8 cellular contexts compared by ENCODE assay signal in genomic region chr17:74212913-74213791, GRCh38. TPM values are rescaled to one million over a fixed set of nuclear protein-coding genes. Genes with fewer than 3 reads are reported as not detected.
DNase-seq lines count a peak whose midpoint lies in the region; ATAC-seq and TF ChIP-seq lines count a peak whose summit lies in the region.

Gene TTYH2 (plus strand): TSS chr17:74213571. CDS start chr17:74213588, 17 bp downstream.

- H3K9me3 ChIP-seq in HUES6 (ENCODE audit: control insufficient read depth, insufficient read depth, low read depth, low read length) (no peaks in the 10 kb centered on the region), PC-3 (ENCODE audit: low read length) (no peaks in the 10 kb centered on the region), mucosa of stomach (ENCODE audit: control insufficient read depth, low read length) (no peaks in the 10 kb centered on the region)

- H3F3A ChIP-seq in PC-3 (ENCODE audit: low read length, unreplicated experiment): peaks cover 20% of the 10 kb centered on the region

- intact Hi-C loops in PC-3 (cut with micrococcal nuclease): loop anchor here (5.0 kb wide), 3 partner anchors 69 to 219 kb away; partner anchors contain the start of genes BTBD17 and GPRC5C

- H2AFZ ChIP-seq in PC-3 (ENCODE audit: low read length): peak within 1 kb of the TSS; percentile 85

- POLR2A ChIA-PET in PC-3 (lab: Charles Lee; ENCODE audit: unreplicated experiment): interaction anchor here (0.5 to 0.6 kb wide), 2 partner anchors 356 to 1156 kb away, joined by 3 read pairs; no protein-coding TSS in a partner anchor

- H4K20me1 ChIP-seq in PC-3 (ENCODE audit: low read length): peaks cover 24% of the 10 kb centered on the region

- H3K4me3 ChIP-seq in HUES6 (ENCODE audit: low read depth, low read length) (peak within 1 kb of the TSS; percentile 66), PC-3 (ENCODE audit: low read length) (peak within 1 kb of the TSS; percentile 72), mucosa of stomach (ENCODE audit: low read length) (peak within 1 kb of the TSS; percentile 35)

- TSS peak; percentile 94 for BruUV-seq in PC-3 (replicated peaks; lab: Mats Ljungman, UMichigan)

- H3K9ac ChIP-seq in HUES6 (ENCODE audit: low read length): peak within 1 kb of the TSS; percentile 44
- H3K9ac ChIP-seq in PC-3 (ENCODE audit: low read length): peak within 1 kb of the TSS; percentile 57
- peak within 1 kb of the TSS; percentile 70 for H3K9ac ChIP-seq in mucosa of stomach (ENCODE audit: low read length)

- TF ChIP-seq CTCF in PC-3 (conservative IDR thresholded peaks at IDR 0.05; ENCODE audit: low read depth, low read length): peak; percentile 57; the same call in 1 of the 2 replicates

- H3K79me2 ChIP-seq in PC-3 (ENCODE audit: low read length): peaks cover 9% of the 10 kb centered on the region

- peaks cover 33% of the 10 kb centered on the region for H3K4me1 ChIP-seq in HUES6 (ENCODE audit: control insufficient read depth, insufficient read depth, low read length)
- H3K4me1 ChIP-seq in PC-3 (ENCODE audit: insufficient read depth, low read length): peaks cover 36% of the 10 kb centered on the region
- H3K4me1 ChIP-seq in mucosa of stomach (ENCODE audit: control insufficient read depth, insufficient read depth, low read length): peaks cover 20% of the 10 kb centered on the region

- H3K27ac ChIP-seq in HUES6 (ENCODE audit: low read depth, low read length): no peak within 1 kb of the TSS
- peak within 1 kb of the TSS; percentile 48 for H3K27ac ChIP-seq in PC-3 (ENCODE audit: low read length)

- TF ChIP-seq POLR2A in erythroblast (IDR thresholded peaks at IDR 0.05; ENCODE audit: low read length): peak; percentile 34

- peaks cover 22% of the 10 kb centered on the region for H3K36me3 ChIP-seq in HUES6 (ENCODE audit: control insufficient read depth, insufficient read depth, low read length)
- peaks cover 27% of the 10 kb centered on the region for H3K36me3 ChIP-seq in PC-3 (ENCODE audit: low read depth, low read length)
- no peaks in the 10 kb centered on the region for H3K36me3 ChIP-seq in mucosa of stomach (ENCODE audit: control insufficient read depth, insufficient read depth, low read length)

- CTCF ChIA-PET in PC-3 (lab: Charles Lee): interaction anchor here (0.8 to 1.6 kb wide), 6 partner anchors 14 to 148 kb away, joined by 3 to 13 read pairs (median 7); partner anchors contain the start of gene BTBD17

- no peaks in the 10 kb centered on the region for H3K9me2 ChIP-seq in PC-3 (replicated peaks; ENCODE audit: low read length)

- ATAC-seq in GM21390 (IDR thresholded peaks at IDR 0.05; ENCODE audit: unreplicated experiment) (peak; percentile 71), PC-3 (peak; percentile 65)

- DNase-seq in D341Med (ENCODE audit: low spot score): peak; percentile 98
- DNase-seq in PC-3: peak; percentile 93
- peak; percentile 75 for DNase-seq in activated T-cell treated with anti-CD3 and anti-CD28 coated beads for 48 hours (ENCODE audit: low read depth)
- peak; percentile 80 to 92 for DNase-seq in erythroblast (lab: John Stamatoyannopoulos, UW)
- peak; percentile 37 to 67 for DNase-seq in stimulated activated CD8-positive, alpha-beta memory T cell treated with anti-CD3 and anti-CD28 coated beads, Interleukin-7, amount 100 ng/mL, for 4 hours (ENCODE audit: low read depth in 2 of 2)

- H3K27me3 ChIP-seq in HUES6 (ENCODE audit: control insufficient read depth, insufficient read depth, low read length): peaks cover 46% of the 10 kb centered on the region
- H3K27me3 ChIP-seq in PC-3 (ENCODE audit: low read length): no peaks in the 10 kb centered on the region
- peaks cover 9% of the 10 kb centered on the region for H3K27me3 ChIP-seq in mucosa of stomach (ENCODE audit: control insufficient read depth, insufficient read depth, low read length)

- H3K4me2 ChIP-seq in PC-3 (ENCODE audit: low read length): peak within 1 kb of the TSS; percentile 88

RNA-seq across cellular contexts. Expression of gene TTYH2, which starts in this region (rescaled TPM):
- 17.6 and 21.0 TPM in 2 replicates for total RNA-seq in PC-3 (2014; rRNA removed)
